Comparison of ENCODE assay signal across 8 cellular contexts in genomic region chr6:158799051-158799792, GRCh38. TPM values are rescaled to one million over a fixed set of nuclear protein-coding genes. Genes with fewer than 3 reads are reported as not detected.
DNase-seq lines count a peak whose midpoint lies in the region; ATAC-seq and TF ChIP-seq lines count a peak whose summit lies in the region.

No MANE protein-coding gene starts in this region.

- intact Hi-C loops in breast epithelium (cut with DNase I; ENCODE audit: low total_unique reads) = no loop called here

- WGBS in lung, 2 donors = 25 to 41% methylated on average over 11 of the region's 11 CpGs

- peak overlapping the region; percentile 59 to 66 for H3K27ac ChIP-seq in breast epithelium
- H3K27ac ChIP-seq in lung (ENCODE audit: low read depth in 1 of 2, low read length in 1 of 2) = peak overlapping the region; percentile 67 to 79

- no peak for TF ChIP-seq POLR2A in breast epithelium (IDR thresholded peaks at IDR 0.05)

- TF ChIP-seq CTCF in breast epithelium (IDR thresholded peaks at IDR 0.05) (peak in 1 of 3 donors; percentile 9), lung (IDR thresholded peaks at IDR 0.05; ENCODE audit: control extremely low read depth, extremely low read depth) (no peak)

- peak; percentile 32 for DNase-seq in NCI-H1436 (lab: John Stamatoyannopoulos, UW)
- no peak for DNase-seq in NCI-H1436 treated with DMSO at 0.1 percent for 48 hours (lab: John Stamatoyannopoulos, UW)
- peak; percentile 99 to 100 for DNase-seq in NCI-H524 (lab: John Stamatoyannopoulos, UW)
- DNase-seq in breast epithelium (ENCODE audit: low spot score in 2 of 2) = no peak
- DNase-seq in lung (ENCODE audit: low spot score) = no peak
- DNase-seq in iPS-NIHi7 (ENCODE audit: extremely low spot score) = no peak
- no peak for DNase-seq in ecto neural progenitor cell (ENCODE audit: low spot score)

- H3K4me1 ChIP-seq in breast epithelium (no peaks in the 10 kb centered on the region), lung (ENCODE audit: control insufficient read depth in 2 of 2, insufficient read depth in 2 of 2, low read length in 2 of 2) (peaks cover 27 to 35% of the 10 kb centered on the region in 2 donors)

- H3K4me3 ChIP-seq in breast epithelium = no peak overlapping the region
- H3K4me3 ChIP-seq in lung = no peak overlapping the region

- no peaks in the 10 kb centered on the region for H3K36me3 ChIP-seq in breast epithelium
- peaks cover 0 to 5% of the 10 kb centered on the region in 2 donors for H3K36me3 ChIP-seq in lung (ENCODE audit: control insufficient read depth in 2 of 2, insufficient read depth in 2 of 2, low read length in 2 of 2)

- H3K9me3 ChIP-seq in breast epithelium (no peaks in the 10 kb centered on the region), lung (ENCODE audit: control insufficient read depth in 2 of 2, insufficient read depth in 1 of 2, low read length in 1 of 2) (no peaks in the 10 kb centered on the region)

- ATAC-seq in lung (ENCODE audit: insufficient read depth, low FRiP score) (no peak), HG03108 (IDR thresholded peaks at IDR 0.05; ENCODE audit: unreplicated experiment) (no peak)

- no peaks in the 10 kb centered on the region for H3K27me3 ChIP-seq in breast epithelium
- no peaks in the 10 kb centered on the region for H3K27me3 ChIP-seq in lung (ENCODE audit: control insufficient read depth, insufficient read depth)

RNA-seq across cellular contexts. Expression of gene EZR, which starts 19.9 kb away (rescaled TPM):
- total RNA-seq in breast epithelium (100 to 1,000 TPM in 1 of 3 donors, 10 to 100 TPM in 2; 29.1 to 154 (median 59.3) TPM), lung (100 to 1,000 TPM; 168 to 452 TPM)
- polyA plus RNA-seq in lung = 100 to 1,000 TPM; 173 to 222 TPM

Comparison
In these comparisons a context has a peak if more than half of its experiments do, and no peak if none do; other contexts are left out.
1. DNase-seq: peak in NCI-H1436 (single experiment) and NCI-H524 (2 of 2); none in NCI-H1436 treated with DMSO at 0.1 percent for 48 hours (single experiment), breast epithelium (0 of 2), lung (single experiment), iPS-NIHi7 (single experiment) and ecto neural progenitor cell (single experiment).